Comparison of ENCODE assay signal across 8 cellular contexts in the genomic region with DNA sequence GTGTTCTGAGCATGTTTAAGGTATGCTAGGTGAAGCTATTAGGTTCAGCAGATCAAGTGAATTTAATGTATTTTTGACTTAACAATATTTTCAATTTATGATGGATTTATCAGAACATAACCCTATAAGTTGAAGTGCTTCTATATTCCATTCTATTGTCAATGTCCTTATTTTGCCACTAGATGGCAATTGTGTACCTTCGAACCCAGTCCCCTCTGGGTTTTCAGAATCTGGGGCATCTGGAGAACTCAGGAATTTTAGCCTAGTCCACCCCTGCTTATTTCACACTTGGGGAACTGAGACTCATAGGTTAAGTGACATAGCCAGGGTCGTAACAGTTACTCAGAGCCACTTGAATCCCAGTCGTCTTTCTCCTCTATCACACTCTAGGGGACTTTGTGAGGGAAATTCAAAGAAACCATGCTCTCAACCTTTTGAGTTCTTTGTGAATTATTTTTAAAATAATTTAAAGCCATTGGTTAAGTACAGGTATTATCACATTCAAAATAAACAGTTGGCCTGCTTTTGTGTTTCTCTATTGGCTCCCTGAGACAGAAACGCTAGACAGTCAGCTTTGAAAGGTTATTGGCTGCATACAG.
A peak's percentile ranks its signal among the peaks of the same experiment; 100 is the strongest.
DNase-seq lines count a peak whose midpoint lies in the region; ATAC-seq and TF ChIP-seq lines count a peak whose summit lies in the region.

No MANE protein-coding gene starts in this region.

- H3K9ac ChIP-seq in liver (ENCODE audit: low read depth in 1 of 2, low read length in 2 of 2) = no peak overlapping the region

- H3K27me3 ChIP-seq in liver (ENCODE audit: control insufficient read depth in 4 of 4, insufficient read depth in 4 of 4, low read length in 3 of 4) = no peaks in the 10 kb centered on the region

- no peak overlapping the region for H3K27ac ChIP-seq in C4-2B
- no peak overlapping the region for H3K27ac ChIP-seq in liver (ENCODE audit: low read depth in 1 of 2, low read length in 2 of 2)

- ATAC-seq in GM21529 (IDR thresholded peaks at IDR 0.05; ENCODE audit: unreplicated experiment) (peak; percentile 58), GM19023 (IDR thresholded peaks at IDR 0.05; ENCODE audit: unreplicated experiment) (no peak)

- H3K36me3 ChIP-seq in liver (ENCODE audit: control insufficient read depth in 4 of 4, insufficient read depth in 3 of 4, low read depth in 1 of 4, low read length in 3 of 4) = no peaks in the 10 kb centered on the region

- peak; percentile 95 to 97 for TF ChIP-seq RAD21 in liver (IDR thresholded peaks at IDR 0.05)

- H3K9me3 ChIP-seq in liver (ENCODE audit: control insufficient read depth in 4 of 4, low read length in 3 of 4) = no peaks in the 10 kb centered on the region

- H3K4me1 ChIP-seq in liver (ENCODE audit: control insufficient read depth in 4 of 4, insufficient read depth in 4 of 4, low read length in 3 of 4) = no peaks in the 10 kb centered on the region

- peak; percentile 25 for DNase-seq in NCI-H446 treated with DMSO at 0.1 percent for 48 hours (lab: John Stamatoyannopoulos, UW)
- peak; percentile 78 for DNase-seq in dedifferentiated amniotic fluid mesenchymal stem cell (ENCODE audit: extremely low spot score)
- no peak for DNase-seq in activated CD4-positive, alpha-beta T cell treated with anti-CD3 and anti-CD28 coated beads for 4 hours
- DNase-seq in stimulated activated CD4-positive, alpha-beta T cell treated with anti-CD3 and anti-CD28 coated beads, Interleukin-12 subunit alpha, Interleukin-12 subunit beta, amount 100 ng/mL, for 4 hours = no peak

- WGBS in liver = 63% methylated on average over 4 of the region's 4 CpGs

- TF ChIP-seq CTCF in C4-2B (conservative IDR thresholded peaks at IDR 0.05) (peak; percentile 77), liver (IDR thresholded peaks at IDR 0.05; ENCODE audit: low read depth, low read length, missing input control) (peak; percentile 67)

- no peak overlapping the region for H3K4me3 ChIP-seq in liver (ENCODE audit: low read depth in 1 of 3, low read length in 3 of 3)

TF ChIP-seq in liver, 16 proteins besides CTCF, POLR2A, EP300 and RAD21:
- TF ChIP-seq NR2F2 (IDR thresholded peaks at IDR 0.05) = no peak
- TF ChIP-seq FOXA1 (IDR thresholded peaks at IDR 0.05) = no peak
- no peak for TF ChIP-seq REST (IDR thresholded peaks at IDR 0.05)
- TF ChIP-seq, protein P1, sequence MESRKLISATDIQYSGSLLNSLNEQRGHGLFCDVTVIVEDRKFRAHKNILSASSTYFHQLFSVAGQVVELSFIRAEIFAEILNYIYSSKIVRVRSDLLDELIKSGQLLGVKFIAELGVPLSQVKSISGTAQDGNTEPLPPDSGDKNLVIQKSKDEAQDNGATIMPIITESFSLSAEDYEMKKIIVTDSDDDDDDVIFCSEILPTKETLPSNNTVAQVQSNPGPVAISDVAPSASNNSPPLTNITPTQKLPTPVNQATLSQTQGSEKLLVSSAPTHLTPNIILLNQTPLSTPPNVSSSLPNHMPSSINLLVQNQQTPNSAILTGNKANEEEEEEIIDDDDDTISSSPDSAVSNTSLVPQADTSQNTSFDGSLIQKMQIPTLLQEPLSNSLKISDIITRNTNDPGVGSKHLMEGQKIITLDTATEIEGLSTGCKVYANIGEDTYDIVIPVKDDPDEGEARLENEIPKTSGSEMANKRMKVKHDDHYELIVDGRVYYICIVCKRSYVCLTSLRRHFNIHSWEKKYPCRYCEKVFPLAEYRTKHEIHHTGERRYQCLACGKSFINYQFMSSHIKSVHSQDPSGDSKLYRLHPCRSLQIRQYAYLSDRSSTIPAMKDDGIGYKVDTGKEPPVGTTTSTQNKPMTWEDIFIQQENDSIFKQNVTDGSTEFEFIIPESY (IDR thresholded peaks at IDR 0.05) = no peak
- no peak for TF ChIP-seq TAF1 (conservative IDR thresholded peaks at IDR 0.05)
- TF ChIP-seq RXRA (IDR thresholded peaks at IDR 0.05) = no peak
- no peak for TF ChIP-seq FOXA2 (IDR thresholded peaks at IDR 0.05)
- TF ChIP-seq SP1 (IDR thresholded peaks at IDR 0.05) = no peak
- no peak for TF ChIP-seq JUND (IDR thresholded peaks at IDR 0.05)
- TF ChIP-seq, protein P2, sequence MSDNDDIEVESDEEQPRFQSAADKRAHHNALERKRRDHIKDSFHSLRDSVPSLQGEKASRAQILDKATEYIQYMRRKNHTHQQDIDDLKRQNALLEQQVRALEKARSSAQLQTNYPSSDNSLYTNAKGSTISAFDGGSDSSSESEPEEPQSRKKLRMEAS (IDR thresholded peaks at IDR 0.05) = no peak
- no peak for TF ChIP-seq HNF4A (conservative IDR thresholded peaks at IDR 0.05)
- TF ChIP-seq EGR1 (IDR thresholded peaks at IDR 0.05; ENCODE audit: low read depth in 2 of 2) = no peak
- no peak for TF ChIP-seq GABPA (IDR thresholded peaks at IDR 0.05 in 1 of 2, conservative IDR thresholded peaks at IDR 0.05 in 1 of 2)

Comparison
In these comparisons a context has a peak if more than half of its experiments do, and no peak if none do; other contexts are left out.
1. DNase-seq: peak in NCI-H446 treated with DMSO at 0.1 percent for 48 hours (single experiment) and dedifferentiated amniotic fluid mesenchymal stem cell (single experiment); none in activated CD4-positive, alpha-beta T cell treated with anti-CD3 and anti-CD28 coated beads for 4 hours (0 of 2) and stimulated activated CD4-positive, alpha-beta T cell treated with anti-CD3 and anti-CD28 coated beads, Interleukin-12 subunit alpha, Interleukin-12 subunit beta, amount 100 ng/mL, for 4 hours (single experiment).